ENCODE assay signal across 1 cellular context in genomic region chr3:9947025-9947995, GRCh38.
TF ChIP-seq lines count a peak whose summit lies in the region.

No MANE protein-coding gene starts in this region.

TF ChIP-seq in HepG2, 621 proteins besides CTCF, POLR2A, EP300 and RAD21 (continued from another document and continues in another):
- TF ChIP-seq ZNF609 (CRISPR knock-in tag; IDR thresholded peaks at IDR 0.05; ENCODE audit: borderline replicate concordance) (peak; percentile 51; the same call in 1 of the 2 replicates), ISL2 (CRISPR knock-in tag; IDR thresholded peaks at IDR 0.05) (peak; percentile 63; the same call in 1 of the 2 replicates), CBFB (CRISPR knock-in tag; IDR thresholded peaks at IDR 0.05) (no peak; the same call in 1 of the 2 replicates), GPN1 (CRISPR knock-in tag; IDR thresholded peaks at IDR 0.05; ENCODE audit: borderline replicate concordance) (peak; percentile 80; the same call in 1 of the 2 replicates), HOXA7 (CRISPR knock-in tag; IDR thresholded peaks at IDR 0.05) (no peak), ZNF484 (CRISPR knock-in tag; IDR thresholded peaks at IDR 0.05; ENCODE audit: borderline replicate concordance, low read depth) (0 out of 2 replicates have a peak, but pooled peaks have one; percentile 47), SIN3A (IDR thresholded peaks at IDR 0.05; ENCODE audit: borderline replicate concordance, low read depth, low read length) (peak; percentile 78; the same call in 1 of the 2 replicates), SSRP1 (CRISPR knock-in tag; IDR thresholded peaks at IDR 0.05) (no peak), NBN (conservative IDR thresholded peaks at IDR 0.05) (no peak), GTF2F1 (IDR thresholded peaks at IDR 0.05; ENCODE audit: low read length) (no peak), ZNF782 (CRISPR knock-in tag; IDR thresholded peaks at IDR 0.05; ENCODE audit: borderline replicate concordance) (peak; percentile 95), ZNF687 (CRISPR knock-in tag; IDR thresholded peaks at IDR 0.05) (peak; percentile 91), CC2D1A (CRISPR knock-in tag; IDR thresholded peaks at IDR 0.05) (no peak), NPAS2 (CRISPR knock-in tag; IDR thresholded peaks at IDR 0.05; ENCODE audit: borderline replicate concordance) (no peak)
- TF ChIP-seq, protein P1, sequence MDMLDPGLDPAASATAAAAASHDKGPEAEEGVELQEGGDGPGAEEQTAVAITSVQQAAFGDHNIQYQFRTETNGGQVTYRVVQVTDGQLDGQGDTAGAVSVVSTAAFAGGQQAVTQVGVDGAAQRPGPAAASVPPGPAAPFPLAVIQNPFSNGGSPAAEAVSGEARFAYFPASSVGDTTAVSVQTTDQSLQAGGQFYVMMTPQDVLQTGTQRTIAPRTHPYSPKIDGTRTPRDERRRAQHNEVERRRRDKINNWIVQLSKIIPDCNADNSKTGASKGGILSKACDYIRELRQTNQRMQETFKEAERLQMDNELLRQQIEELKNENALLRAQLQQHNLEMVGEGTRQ (IDR thresholded peaks at IDR 0.05; ENCODE audit: low read depth, low read length): no peak
- TF ChIP-seq, protein P1 (CRISPR knock-in tag; IDR thresholded peaks at IDR 0.05; ENCODE audit: borderline replicate concordance): no peak
- TF ChIP-seq, protein P2, sequence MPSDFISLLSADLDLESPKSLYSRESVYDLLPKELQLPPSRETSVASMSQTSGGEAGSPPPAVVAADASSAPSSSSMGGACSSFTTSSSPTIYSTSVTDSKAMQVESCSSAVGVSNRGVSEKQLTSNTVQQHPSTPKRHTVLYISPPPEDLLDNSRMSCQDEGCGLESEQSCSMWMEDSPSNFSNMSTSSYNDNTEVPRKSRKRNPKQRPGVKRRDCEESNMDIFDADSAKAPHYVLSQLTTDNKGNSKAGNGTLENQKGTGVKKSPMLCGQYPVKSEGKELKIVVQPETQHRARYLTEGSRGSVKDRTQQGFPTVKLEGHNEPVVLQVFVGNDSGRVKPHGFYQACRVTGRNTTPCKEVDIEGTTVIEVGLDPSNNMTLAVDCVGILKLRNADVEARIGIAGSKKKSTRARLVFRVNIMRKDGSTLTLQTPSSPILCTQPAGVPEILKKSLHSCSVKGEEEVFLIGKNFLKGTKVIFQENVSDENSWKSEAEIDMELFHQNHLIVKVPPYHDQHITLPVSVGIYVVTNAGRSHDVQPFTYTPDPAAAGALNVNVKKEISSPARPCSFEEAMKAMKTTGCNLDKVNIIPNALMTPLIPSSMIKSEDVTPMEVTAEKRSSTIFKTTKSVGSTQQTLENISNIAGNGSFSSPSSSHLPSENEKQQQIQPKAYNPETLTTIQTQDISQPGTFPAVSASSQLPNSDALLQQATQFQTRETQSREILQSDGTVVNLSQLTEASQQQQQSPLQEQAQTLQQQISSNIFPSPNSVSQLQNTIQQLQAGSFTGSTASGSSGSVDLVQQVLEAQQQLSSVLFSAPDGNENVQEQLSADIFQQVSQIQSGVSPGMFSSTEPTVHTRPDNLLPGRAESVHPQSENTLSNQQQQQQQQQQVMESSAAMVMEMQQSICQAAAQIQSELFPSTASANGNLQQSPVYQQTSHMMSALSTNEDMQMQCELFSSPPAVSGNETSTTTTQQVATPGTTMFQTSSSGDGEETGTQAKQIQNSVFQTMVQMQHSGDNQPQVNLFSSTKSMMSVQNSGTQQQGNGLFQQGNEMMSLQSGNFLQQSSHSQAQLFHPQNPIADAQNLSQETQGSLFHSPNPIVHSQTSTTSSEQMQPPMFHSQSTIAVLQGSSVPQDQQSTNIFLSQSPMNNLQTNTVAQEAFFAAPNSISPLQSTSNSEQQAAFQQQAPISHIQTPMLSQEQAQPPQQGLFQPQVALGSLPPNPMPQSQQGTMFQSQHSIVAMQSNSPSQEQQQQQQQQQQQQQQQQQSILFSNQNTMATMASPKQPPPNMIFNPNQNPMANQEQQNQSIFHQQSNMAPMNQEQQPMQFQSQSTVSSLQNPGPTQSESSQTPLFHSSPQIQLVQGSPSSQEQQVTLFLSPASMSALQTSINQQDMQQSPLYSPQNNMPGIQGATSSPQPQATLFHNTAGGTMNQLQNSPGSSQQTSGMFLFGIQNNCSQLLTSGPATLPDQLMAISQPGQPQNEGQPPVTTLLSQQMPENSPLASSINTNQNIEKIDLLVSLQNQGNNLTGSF (CRISPR knock-in tag; IDR thresholded peaks at IDR 0.05): peak; percentile 89; the same call in 1 of the 2 replicates
- TF ChIP-seq, protein P3, sequence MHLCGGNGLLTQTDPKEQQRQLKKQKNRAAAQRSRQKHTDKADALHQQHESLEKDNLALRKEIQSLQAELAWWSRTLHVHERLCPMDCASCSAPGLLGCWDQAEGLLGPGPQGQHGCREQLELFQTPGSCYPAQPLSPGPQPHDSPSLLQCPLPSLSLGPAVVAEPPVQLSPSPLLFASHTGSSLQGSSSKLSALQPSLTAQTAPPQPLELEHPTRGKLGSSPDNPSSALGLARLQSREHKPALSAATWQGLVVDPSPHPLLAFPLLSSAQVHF (CRISPR knock-in tag; IDR thresholded peaks at IDR 0.05): no peak; the same call in 1 of the 2 replicates
- TF ChIP-seq, protein P4, sequence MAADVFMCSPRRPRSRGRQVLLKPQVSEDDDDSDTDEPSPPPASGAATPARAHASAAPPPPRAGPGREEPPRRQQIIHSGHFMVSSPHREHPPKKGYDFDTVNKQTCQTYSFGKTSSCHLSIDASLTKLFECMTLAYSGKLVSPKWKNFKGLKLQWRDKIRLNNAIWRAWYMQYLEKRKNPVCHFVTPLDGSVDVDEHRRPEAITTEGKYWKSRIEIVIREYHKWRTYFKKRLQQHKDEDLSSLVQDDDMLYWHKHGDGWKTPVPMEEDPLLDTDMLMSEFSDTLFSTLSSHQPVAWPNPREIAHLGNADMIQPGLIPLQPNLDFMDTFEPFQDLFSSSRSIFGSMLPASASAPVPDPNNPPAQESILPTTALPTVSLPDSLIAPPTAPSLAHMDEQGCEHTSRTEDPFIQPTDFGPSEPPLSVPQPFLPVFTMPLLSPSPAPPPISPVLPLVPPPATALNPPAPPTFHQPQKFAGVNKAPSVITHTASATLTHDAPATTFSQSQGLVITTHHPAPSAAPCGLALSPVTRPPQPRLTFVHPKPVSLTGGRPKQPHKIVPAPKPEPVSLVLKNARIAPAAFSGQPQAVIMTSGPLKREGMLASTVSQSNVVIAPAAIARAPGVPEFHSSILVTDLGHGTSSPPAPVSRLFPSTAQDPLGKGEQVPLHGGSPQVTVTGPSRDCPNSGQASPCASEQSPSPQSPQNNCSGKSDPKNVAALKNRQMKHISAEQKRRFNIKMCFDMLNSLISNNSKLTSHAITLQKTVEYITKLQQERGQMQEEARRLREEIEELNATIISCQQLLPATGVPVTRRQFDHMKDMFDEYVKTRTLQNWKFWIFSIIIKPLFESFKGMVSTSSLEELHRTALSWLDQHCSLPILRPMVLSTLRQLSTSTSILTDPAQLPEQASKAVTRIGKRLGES (CRISPR knock-in tag; IDR thresholded peaks at IDR 0.05; ENCODE audit: borderline replicate concordance): no peak
- TF ChIP-seq, protein P5, sequence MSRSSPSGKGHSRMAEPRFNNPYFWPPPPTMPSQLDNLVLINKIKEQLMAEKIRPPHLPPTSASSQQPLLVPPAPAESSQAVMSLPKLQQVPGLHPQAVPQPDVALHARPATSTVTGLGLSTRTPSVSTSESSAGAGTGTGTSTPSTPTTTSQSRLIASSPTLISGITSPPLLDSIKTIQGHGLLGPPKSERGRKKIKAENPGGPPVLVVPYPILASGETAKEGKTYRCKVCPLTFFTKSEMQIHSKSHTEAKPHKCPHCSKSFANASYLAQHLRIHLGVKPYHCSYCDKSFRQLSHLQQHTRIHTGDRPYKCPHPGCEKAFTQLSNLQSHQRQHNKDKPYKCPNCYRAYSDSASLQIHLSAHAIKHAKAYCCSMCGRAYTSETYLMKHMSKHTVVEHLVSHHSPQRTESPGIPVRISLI (CRISPR knock-in tag; IDR thresholded peaks at IDR 0.05; ENCODE audit: borderline replicate concordance): no peak
- TF ChIP-seq, protein P6, sequence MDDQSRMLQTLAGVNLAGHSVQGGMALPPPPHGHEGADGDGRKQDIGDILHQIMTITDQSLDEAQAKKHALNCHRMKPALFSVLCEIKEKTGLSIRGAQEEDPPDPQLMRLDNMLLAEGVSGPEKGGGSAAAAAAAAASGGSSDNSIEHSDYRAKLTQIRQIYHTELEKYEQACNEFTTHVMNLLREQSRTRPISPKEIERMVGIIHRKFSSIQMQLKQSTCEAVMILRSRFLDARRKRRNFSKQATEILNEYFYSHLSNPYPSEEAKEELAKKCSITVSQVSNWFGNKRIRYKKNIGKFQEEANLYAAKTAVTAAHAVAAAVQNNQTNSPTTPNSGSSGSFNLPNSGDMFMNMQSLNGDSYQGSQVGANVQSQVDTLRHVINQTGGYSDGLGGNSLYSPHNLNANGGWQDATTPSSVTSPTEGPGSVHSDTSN (CRISPR knock-in tag; IDR thresholded peaks at IDR 0.05; ENCODE audit: borderline replicate concordance): no peak; the same call in 1 of the 2 replicates
- TF ChIP-seq, protein P7, sequence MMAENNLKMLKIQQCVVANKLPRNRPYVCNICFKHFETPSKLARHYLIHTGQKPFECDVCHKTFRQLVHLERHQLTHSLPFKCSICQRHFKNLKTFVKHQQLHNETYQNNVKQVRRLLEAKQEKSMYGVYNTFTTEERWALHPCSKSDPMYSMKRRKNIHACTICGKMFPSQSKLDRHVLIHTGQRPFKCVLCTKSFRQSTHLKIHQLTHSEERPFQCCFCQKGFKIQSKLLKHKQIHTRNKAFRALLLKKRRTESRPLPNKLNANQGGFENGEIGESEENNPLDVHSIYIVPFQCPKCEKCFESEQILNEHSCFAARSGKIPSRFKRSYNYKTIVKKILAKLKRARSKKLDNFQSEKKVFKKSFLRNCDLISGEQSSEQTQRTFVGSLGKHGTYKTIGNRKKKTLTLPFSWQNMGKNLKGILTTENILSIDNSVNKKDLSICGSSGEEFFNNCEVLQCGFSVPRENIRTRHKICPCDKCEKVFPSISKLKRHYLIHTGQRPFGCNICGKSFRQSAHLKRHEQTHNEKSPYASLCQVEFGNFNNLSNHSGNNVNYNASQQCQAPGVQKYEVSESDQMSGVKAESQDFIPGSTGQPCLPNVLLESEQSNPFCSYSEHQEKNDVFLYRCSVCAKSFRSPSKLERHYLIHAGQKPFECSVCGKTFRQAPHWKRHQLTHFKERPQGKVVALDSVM (CRISPR knock-in tag; IDR thresholded peaks at IDR 0.05): no peak
